In genomic region chr17:10126554-10127493, GRCh38 we compare ENCODE assay signal across 8 cellular contexts.
DNase-seq lines count a peak whose midpoint lies in the region; ATAC-seq and TF ChIP-seq lines count a peak whose summit lies in the region.

No MANE protein-coding gene starts in this region.

- H3K27me3 ChIP-seq in rectal smooth muscle tissue (ENCODE audit: control insufficient read depth, insufficient read depth, low read length) = no peaks in the 10 kb centered on the region
- no peaks in the 10 kb centered on the region for H3K27me3 ChIP-seq in A673 (replicated peaks; ENCODE audit: insufficient read depth, low read depth, low read length, poor library complexity)

- H3K4me1 ChIP-seq in rectal smooth muscle tissue (ENCODE audit: control insufficient read depth, insufficient read depth, low read length) (peaks cover 11% of the 10 kb centered on the region), A673 (ENCODE audit: insufficient read depth, low read length, poor library complexity, severe bottlenecking) (peaks cover 7% of the 10 kb centered on the region)

- no peaks in the 10 kb centered on the region for H3K9me3 ChIP-seq in A673 (ENCODE audit: low read depth, low read length, poor library complexity, severe bottlenecking)

- peak overlapping the region; percentile 63 for H3K27ac ChIP-seq in rectal smooth muscle tissue (ENCODE audit: low read depth, low read length)
- no peak overlapping the region for H3K27ac ChIP-seq in A673 (ENCODE audit: low read depth, low read length, poor library complexity, severe bottlenecking)

- H3K9ac ChIP-seq in rectal smooth muscle tissue (ENCODE audit: low read length) = no peak overlapping the region

- POLR2A ChIA-PET in A673 (lab: Charles Lee; ENCODE audit: low non-redundant PET) = no interaction called here

- TF ChIP-seq CTCF in fibroblast of villous mesenchyme (IDR thresholded peaks at IDR 0.05; ENCODE audit: insufficient read depth, low read depth, low read length) (peak; percentile 7), A673 (conservative IDR thresholded peaks at IDR 0.05; ENCODE audit: low read depth, low read length) (no peak)

- H3K36me3 ChIP-seq in rectal smooth muscle tissue (ENCODE audit: control insufficient read depth, insufficient read depth, low read length) (no peaks in the 10 kb centered on the region), A673 (ENCODE audit: insufficient read depth, low read length, poor library complexity, severe bottlenecking) (no peaks in the 10 kb centered on the region)

- H3K4me3 ChIP-seq in fibroblast of villous mesenchyme (ENCODE audit: low read depth, low read length) (peak overlapping the region; percentile 24), rectal smooth muscle tissue (ENCODE audit: low read length) (no peak overlapping the region), A673 (ENCODE audit: low read depth, low read length, poor library complexity, severe bottlenecking) (no peak overlapping the region)

- BruUV-seq in A673 (replicated peaks; lab: Mats Ljungman, UMichigan) = no TSS peak

- peak; percentile 26 for DNase-seq in CD1c-positive myeloid dendritic cell (ENCODE audit: extremely low spot score)
- peak; percentile 10 for DNase-seq in NCI-H226
- peak; percentile 96 for DNase-seq in fibroblast of villous mesenchyme (ENCODE audit: low read depth)
- no peak for DNase-seq in GDM1 (lab: John Stamatoyannopoulos, UW)
- DNase-seq in GM19240 (ENCODE audit: insufficient read length, low spot score) = no peak
- DNase-seq in A673 (ENCODE audit: low spot score) = no peak

- CTCF ChIA-PET in A673 (lab: Charles Lee) = no interaction called here

- intact Hi-C loops in A673 (cut with micrococcal nuclease; ENCODE audit: unreplicated experiment) = no loop called here

- ATAC-seq in GM18520 (IDR thresholded peaks at IDR 0.05; ENCODE audit: unreplicated experiment) = no peak

Comparison
In these comparisons a context has a peak if more than half of its experiments do, and no peak if none do; other contexts are left out.
1. DNase-seq: peak in CD1c-positive myeloid dendritic cell (single experiment), NCI-H226 (single experiment) and fibroblast of villous mesenchyme (single experiment); none in GDM1 (single experiment), GM19240 (single experiment) and A673 (single experiment).